Comparison of ENCODE assay signal across 18 cellular contexts in genomic region chr15:93587046-93587445, GRCh38.
"Had no signal": no experiment of that assay in that cellular context is flagged by ENCODE, and none has a peak within 500 bp of the region (broad histone marks: within the 10 kb centered on the region; RNA-seq: fewer than 3 reads in every experiment).

No MANE protein-coding gene starts in this region.

- ATAC-seq: activated naive CD4-positive, alpha-beta T cell treated with anti-CD3 and anti-CD28 coated beads, Interleukin-2, amount 50 U/mL, for 72 hours had no signal

- H3K4me3 Mint-ChIP-seq: neural crest cell; stimulated activated naive CD8-positive, alpha-beta T cell treated with anti-CD3 and anti-CD28 coated beads, Interleukin-15, Interleukin-2, amounts not matched to agents 100 ng/mL and 50 ng/mL, for 24 hours had no signal

- H3K4me3 ChIP-seq: esophagus squamous epithelium, suprapubic skin, transverse colon, vagina had no signal

- DNase-seq: activated CD4-positive, alpha-beta T cell treated with anti-CD3 and anti-CD28 coated beads, Interleukin-2, amount 50 U/mL, for 4 hours; activated gamma-delta T cell treated with Interleukin-2 at 50 U/mL for 16 hours; dermis blood vessel endothelial cell; effector memory CD4-positive, alpha-beta T cell; esophagus squamous epithelium; hippocampal formation; left cardiac atrium; small intestine; stimulated activated CD4-positive, alpha-beta T cell treated with anti-CD3 and anti-CD28 coated beads, Interleukin-15, amount 100 ng/mL, for 24 hours; stimulated activated CD4-positive, alpha-beta T cell treated with anti-CD3 and anti-CD28 coated beads, Interleukin-2, amount 100 ng/mL, for 48 hours; transverse colon; WERI-Rb-1 had no signal

- H3K27ac ChIP-seq: esophagus squamous epithelium, suprapubic skin, transverse colon, vagina, WERI-Rb-1 had no signal

- H3K27me3 ChIP-seq: esophagus squamous epithelium, suprapubic skin, transverse colon, vagina had no signal

- H3K9me3 Mint-ChIP-seq: stimulated activated naive CD8-positive, alpha-beta T cell treated with anti-CD3 and anti-CD28 coated beads, Interleukin-15, Interleukin-2, amounts not matched to agents 100 ng/mL and 50 ng/mL, for 24 hours had no signal

- H3K36me3 ChIP-seq: esophagus squamous epithelium, suprapubic skin, transverse colon, vagina, WERI-Rb-1 had no signal

- H3K36me3 Mint-ChIP-seq: activated naive CD4-positive, alpha-beta T cell treated with anti-CD3 and anti-CD28 coated beads, Interleukin-2, amount 50 U/mL, for 72 hours had no signal

- H3K4me1 Mint-ChIP-seq: neural crest cell had no signal

- H3K4me1 ChIP-seq: esophagus squamous epithelium, transverse colon, vagina had no signal

- H3K9me3 ChIP-seq: esophagus squamous epithelium, suprapubic skin, transverse colon, vagina had no signal

- H3K27ac Mint-ChIP-seq: activated naive CD4-positive, alpha-beta T cell treated with anti-CD3 and anti-CD28 coated beads, Interleukin-2, amount 50 U/mL, for 72 hours; progenitor cell of endocrine pancreas; stimulated activated naive CD8-positive, alpha-beta T cell treated with anti-CD3 and anti-CD28 coated beads, Interleukin-15, Interleukin-2, amounts not matched to agents 100 ng/mL and 50 ng/mL, for 24 hours had no signal
